In genomic region chr1:220908757-220909156, GRCh38 we compare ENCODE assay signal across 9 cellular contexts. TPM values are rescaled to one million over a fixed set of nuclear protein-coding genes. Genes with fewer than 3 reads are reported as not detected.
DNase-seq lines count a peak whose midpoint lies in the region; ATAC-seq, FAIRE-seq and TF ChIP-seq lines count a peak whose summit lies in the region.
"Had no signal": no experiment of that assay in that cellular context is flagged by ENCODE, and none has a peak within 500 bp of the region (broad histone marks: within the 10 kb centered on the region; RNA-seq: fewer than 3 reads in every experiment).

No MANE protein-coding gene starts in this region.

- no peak overlapping the region for H3K56ac ChIP-seq in H1 (replicated peaks; ENCODE audit: insufficient read length, low read depth, low read length)

- H2BK120ac ChIP-seq in H1 (replicated peaks; ENCODE audit: low read depth, low read length), result no peak overlapping the region

- H3K27ac ChIP-seq in H1 (ENCODE audit: low read depth, low read length), result no peak overlapping the region

- no peaks in the 10 kb centered on the region for H3K27me3 ChIP-seq in H1 (replicated peaks in 1 of 4; ENCODE audit: control insufficient read depth in 3 of 4, extremely low read depth in 1 of 4, insufficient read depth in 3 of 4, low read length in 3 of 4)

- no peak overlapping the region for H3K18ac ChIP-seq in H1 (ENCODE audit: extremely low read depth, low read length)

- no peak for FAIRE-seq in H1 (lab: Jason Lieb, UNC)

- no peaks in the 10 kb centered on the region for H4K20me1 ChIP-seq in H1 (replicated peaks in 1 of 2; ENCODE audit: control insufficient read depth in 1 of 2, insufficient read depth in 2 of 2, low read length in 2 of 2)

- H3K36me3 Mint-ChIP-seq in stimulated activated memory B cell treated with anti-CD40 and anti-IgM and Interleukin-4, amounts not matched to agents 10 μg/mL and 1 μg/mL and 100 μg/mL, for 72 hours, result no peaks in the 10 kb centered on the region
- H3K36me3 Mint-ChIP-seq: CD4-positive, CD25-positive, alpha-beta regulatory T cell had no signal

- no peak for TF ChIP-seq EP300 in H1 (IDR thresholded peaks at IDR 0.05; ENCODE audit: borderline replicate concordance in 1 of 2, low read depth in 2 of 2, low read length in 2 of 2)

- POLR2A ChIA-PET in H1 (lab: Charles Lee; ENCODE audit: partially characterized antibody), result interaction anchor here (1.4 kb wide), 1 partner anchor 9 kb away, joined by 4 read pairs; no protein-coding TSS in a partner anchor

- no peak overlapping the region for H3K9ac ChIP-seq in H1 (replicated peaks in 1 of 4; ENCODE audit: extremely low read depth in 1 of 4, low read depth in 3 of 4, low read length in 3 of 4)

- H3K27me3 Mint-ChIP-seq in stimulated activated memory B cell treated with anti-CD40 and anti-IgM and Interleukin-4, amounts not matched to agents 10 μg/mL and 1 μg/mL and 100 μg/mL, for 72 hours, result no peaks in the 10 kb centered on the region

- H2AFZ ChIP-seq in H1 (ENCODE audit: low read length), result no peak overlapping the region

- peak overlapping the region; percentile 36 for H3K27ac Mint-ChIP-seq in stimulated activated memory B cell treated with anti-CD40 and anti-IgM and Interleukin-4, amounts not matched to agents 10 μg/mL and 1 μg/mL and 100 μg/mL, for 72 hours
- H3K27ac Mint-ChIP-seq: CD4-positive, CD25-positive, alpha-beta regulatory T cell had no signal

- no peaks in the 10 kb centered on the region for H3K9me3 Mint-ChIP-seq in stimulated activated memory B cell treated with anti-CD40 and anti-IgM and Interleukin-4, amounts not matched to agents 10 μg/mL and 1 μg/mL and 100 μg/mL, for 72 hours

- H3K4me3 ChIP-seq in H1 (ENCODE audit: extremely low read depth in 1 of 4, insufficient read depth in 2 of 4, low read depth in 3 of 4, low read length in 4 of 4), result no peak overlapping the region

- no peak overlapping the region for H4K91ac ChIP-seq in H1 (replicated peaks; ENCODE audit: insufficient read length, low read length)

- no peak overlapping the region for H3K4me3 Mint-ChIP-seq in stimulated activated memory B cell treated with anti-CD40 and anti-IgM and Interleukin-4, amounts not matched to agents 10 μg/mL and 1 μg/mL and 100 μg/mL, for 72 hours
- H3K4me3 Mint-ChIP-seq: CD4-positive, CD25-positive, alpha-beta regulatory T cell had no signal

- no peak overlapping the region for H2BK5ac ChIP-seq in H1 (ENCODE audit: low read depth, low read length)

- H3K79me2 ChIP-seq in H1 (ENCODE audit: control insufficient read depth in 1 of 2, insufficient read depth in 2 of 2, low read length in 2 of 2), result no peaks in the 10 kb centered on the region

- H3K4me2 ChIP-seq in H1 (ENCODE audit: insufficient read depth in 1 of 2, low read depth in 2 of 2, low read length in 2 of 2), result no peak overlapping the region

- H3K4me1 Mint-ChIP-seq in stimulated activated memory B cell treated with anti-CD40 and anti-IgM and Interleukin-4, amounts not matched to agents 10 μg/mL and 1 μg/mL and 100 μg/mL, for 72 hours, result peaks cover 17% of the 10 kb centered on the region
- H3K4me1 Mint-ChIP-seq: CD4-positive, CD25-positive, alpha-beta regulatory T cell had no signal

- H4K5ac ChIP-seq in H1 (ENCODE audit: insufficient read length, low read depth, low read length), result no peak overlapping the region

- no peak overlapping the region for H3K4ac ChIP-seq in H1 (replicated peaks; ENCODE audit: insufficient read length, low read depth, low read length)

- no peaks in the 10 kb centered on the region for H3K79me1 ChIP-seq in H1 (ENCODE audit: low read depth, low read length)

- no peaks in the 10 kb centered on the region for H3K23me2 ChIP-seq in H1 (ENCODE audit: low read depth, low read length)

- peak in 2 of 3 experiments; percentile 12 to 20; a peak in 2 of 4 replicates for TF ChIP-seq CTCF in H1 (IDR thresholded peaks at IDR 0.05; ENCODE audit: control extremely low read depth in 1 of 3, insufficient read depth in 1 of 3, low read depth in 1 of 3, low read length in 3 of 3)

- H3K4me1 ChIP-seq in H1 (replicated peaks in 1 of 4; ENCODE audit: control insufficient read depth in 3 of 4, insufficient read depth in 4 of 4, low read length in 3 of 4), result no peaks in the 10 kb centered on the region

- no peak overlapping the region for H4K8ac ChIP-seq in H1 (ENCODE audit: extremely low read depth, insufficient read depth, low read length)

- 90% methylated on average over 2 of the region's 2 CpGs; no CpG with 5 or more reads in 1 of the 2 experiments for WGBS in H1 (ENCODE audit: extremely low coverage in 1 of 2, insufficient coverage in 1 of 2, insufficient read length in 1 of 2, insufficient replicate concordance in 2 of 2, low coverage in 1 of 2, low lambda C conversion rate in 2 of 2, missing lambda C conversion rate in 1 of 2), 2 experiments

- no peak overlapping the region for H3K14ac ChIP-seq in H1 (ENCODE audit: insufficient read length)

- no peak for ATAC-seq in stimulated activated memory B cell treated with anti-CD40 and anti-IgM and Interleukin-4, amounts not matched to agents 10 μg/mL and 1 μg/mL and 100 μg/mL, for 72 hours
- ATAC-seq in HG02885 (IDR thresholded peaks at IDR 0.05; ENCODE audit: poor library complexity, unreplicated experiment), result no peak

- no peaks in the 10 kb centered on the region for H3K9me3 ChIP-seq in H1 (ENCODE audit: insufficient read depth in 2 of 2, low read depth in 1 of 2, low read length in 1 of 2)

- H2BK12ac ChIP-seq in H1 (ENCODE audit: low read depth, low read length), result no peak overlapping the region

- peak; percentile 12 to 24 for DNase-seq in NCI-H2081 (lab: John Stamatoyannopoulos, UW)
- DNase-seq in NCI-H2081 treated with DMSO at 0.1 percent for 48 hours (lab: John Stamatoyannopoulos, UW), result no peak
- peak; percentile 36 for DNase-seq in M059J (ENCODE audit: low read depth)
- DNase-seq in H1 (ENCODE audit: low read depth in 1 of 2, low spot score in 2 of 2), result no peak
- DNase-seq in ureter (ENCODE audit: low spot score), result no peak
- DNase-seq in NCI-H2196 treated with DMSO at 0.1 percent for 48 hours (lab: John Stamatoyannopoulos, UW; ENCODE audit: unreplicated experiment), result no peak
- DNase-seq: CD4-positive, CD25-positive, alpha-beta regulatory T cell had no signal

- TF ChIP-seq POLR2A in H1 (IDR thresholded peaks at IDR 0.05; ENCODE audit: control extremely low read depth in 1 of 2, low read depth in 2 of 2, low read length in 2 of 2), result no peak

- CTCF ChIA-PET in H1 (lab: Charles Lee; ENCODE audit: partially characterized antibody), result interaction anchor here (0.6 to 5.1 kb wide), 9 partner anchors 12 to 501 kb away, joined by 3 to 23 read pairs (median 5); no protein-coding TSS in a partner anchor

- no peak overlapping the region for H2BK20ac ChIP-seq in H1 (ENCODE audit: low read length)

- peak; percentile 47 to 51 for TF ChIP-seq RAD21 in H1 (IDR thresholded peaks at IDR 0.05 in 1 of 2, conservative IDR thresholded peaks at IDR 0.05 in 1 of 2; ENCODE audit: low read depth in 2 of 2, low read length in 2 of 2)

- no peak overlapping the region for H3K23ac ChIP-seq in H1 (ENCODE audit: insufficient read length)

- H2AK5ac ChIP-seq in H1 (ENCODE audit: low read depth, low read length), result no peak overlapping the region

- no peaks in the 10 kb centered on the region for H3K36me3 ChIP-seq in H1 (ENCODE audit: control insufficient read depth in 2 of 4, insufficient read depth in 4 of 4, low read length in 3 of 4)

- H2BK15ac ChIP-seq in H1 (ENCODE audit: low read length), result no peak overlapping the region

TF ChIP-seq in H1, 55 proteins besides CTCF, POLR2A, EP300 and RAD21:
- no peak for TF ChIP-seq SIRT6 (IDR thresholded peaks at IDR 0.05; ENCODE audit: low read length)
- no peak for TF ChIP-seq ASH2L (IDR thresholded peaks at IDR 0.05; ENCODE audit: low read length)
- TF ChIP-seq TCF12 (IDR thresholded peaks at IDR 0.05; ENCODE audit: low read depth, low read length), result no peak
- no peak for TF ChIP-seq SP4 (IDR thresholded peaks at IDR 0.05; ENCODE audit: low read length)
- TF ChIP-seq CREB1 (IDR thresholded peaks at IDR 0.05), result no peak
- no peak for TF ChIP-seq TEAD4 (IDR thresholded peaks at IDR 0.05; ENCODE audit: low read depth, low read length)
- TF ChIP-seq TBP (IDR thresholded peaks at IDR 0.05; ENCODE audit: low read depth, low read length), result no peak
- no peak for TF ChIP-seq ATF2 (IDR thresholded peaks at IDR 0.05; ENCODE audit: low read length)
- no peak for TF ChIP-seq BACH1 (IDR thresholded peaks at IDR 0.05; ENCODE audit: low read length)
- TF ChIP-seq YY1 (IDR thresholded peaks at IDR 0.05; ENCODE audit: low read depth, low read length), result no peak
- TF ChIP-seq KDM5A (IDR thresholded peaks at IDR 0.05; ENCODE audit: low read length), result no peak
- no peak for TF ChIP-seq JUND (IDR thresholded peaks at IDR 0.05; ENCODE audit: low read length)
- TF ChIP-seq E2F6 (IDR thresholded peaks at IDR 0.05), result no peak

RNA-seq across cellular contexts. Expression of gene HLX, which starts 29.5 kb away (rescaled TPM):
- 7.2 and 14.4 TPM in 2 replicates for total RNA-seq in M059J (2014; rRNA removed; shearing (Covaris generic))
- total RNA-seq in H1 (2021; fragmentation: NEBNext Ultra II Directional; extraction: Animal tissue kit (Norgen Biotek cat#: 25700)), result 0.30 and 0.50 TPM in 2 replicates
- 0.11 and 0.17 TPM in 2 replicates for polyA plus RNA-seq in H1 (2011; rRNA removed)
- 0.47 TPM for polyA plus RNA-seq in H1 (2011; cell fraction: cytosol; rRNA removed)
- 0.56 TPM for polyA plus RNA-seq in H1 (2011; cell fraction: nucleus; rRNA removed)
- polyA plus RNA-seq in H1 (2012, experiment 1 of 2), result 0.27 to 0.69 TPM (median 0.42 TPM) in 3 of 4 replicates, not detected in the other
- 0.67 TPM for polyA plus RNA-seq in H1 (2012, experiment 2 of 2)
- polyA plus RNA-seq in H1 (2013, experiment 1 of 2), result 0.16 TPM
- polyA plus RNA-seq in H1 (2013, experiment 2 of 2), result 0.15 TPM
- 0.07 TPM in 1 of 2 replicates, not detected in the other for polyA minus RNA-seq in H1 (2011; rRNA and poly(A)+ RNA removed)
- polyA minus RNA-seq in H1 (2011; cell fraction: cytosol; rRNA and poly(A)+ RNA removed), result not detected
- polyA minus RNA-seq in H1 (2011; cell fraction: nucleus; rRNA and poly(A)+ RNA removed), result 0.30 TPM
- 7.5 TPM for total RNA-seq in ureter
- polyA plus RNA-seq: CD4-positive, CD25-positive, alpha-beta regulatory T cell had no signal

Comparison
In these comparisons a context has a peak if more than half of its experiments do, and no peak if none do; other contexts are left out.
1. DNase-seq: peak in NCI-H2081 (2 of 2) and M059J (single experiment); none in NCI-H2081 treated with DMSO at 0.1 percent for 48 hours (single experiment), H1 (0 of 2), ureter (single experiment) and NCI-H2196 treated with DMSO at 0.1 percent for 48 hours (single experiment).